In the genomic region with DNA sequence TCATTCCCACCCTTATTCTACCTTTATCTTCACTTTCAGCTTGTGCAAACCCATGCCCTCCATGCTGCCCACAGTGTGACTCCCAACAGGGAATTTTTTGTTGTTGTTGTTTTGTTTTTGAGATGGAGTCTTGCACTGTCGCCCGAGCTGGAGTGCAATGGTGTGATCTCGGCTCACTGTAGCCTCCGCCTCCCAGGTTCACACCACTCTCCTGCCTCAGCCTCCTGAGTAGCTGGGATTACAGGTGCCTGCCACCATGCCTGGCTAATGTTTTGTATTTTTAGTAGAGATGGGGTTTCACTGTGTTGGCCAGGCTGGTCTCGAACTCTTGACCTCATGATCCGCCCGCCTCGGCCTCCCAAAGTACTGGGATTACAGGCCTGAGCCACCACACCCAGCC, we compare ENCODE assay signal across 2 cellular contexts. TPM values are rescaled to one million over a fixed set of nuclear protein-coding genes. Genes with fewer than 3 reads are reported as not detected.
"Had no signal": no experiment of that assay in that cellular context is flagged by ENCODE, and none has a peak within 500 bp of the region (broad histone marks: within the 10 kb centered on the region; RNA-seq: fewer than 3 reads in every experiment).

No MANE protein-coding gene starts in this region.

RNA-seq across cellular contexts. Expression of a gene that starts 13.9 kb away (rescaled TPM):
- total RNA-seq: HepG2, HT1080 had no signal
